Comparison of ENCODE assay signal across 15 cellular contexts in the genomic region with DNA sequence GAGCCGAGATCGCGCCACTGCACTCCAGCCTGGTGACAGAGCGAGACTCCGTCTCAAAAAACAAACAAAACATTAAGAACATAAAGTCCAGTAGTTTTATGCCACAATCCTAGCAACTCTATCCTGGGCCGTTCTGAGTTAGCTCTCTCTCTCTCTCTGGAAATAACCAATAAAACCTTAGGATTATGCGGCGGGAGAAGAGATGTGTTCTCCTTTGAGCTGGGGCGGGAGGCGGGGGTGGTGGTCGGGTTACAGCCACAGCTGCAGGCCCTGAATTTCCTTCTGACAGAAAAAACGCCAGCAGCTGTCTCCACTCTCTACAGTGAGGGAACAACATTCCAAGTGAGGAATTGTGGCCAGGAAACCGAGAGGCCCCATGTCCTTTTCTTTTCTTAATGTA. TPM values are rescaled to one million over a fixed set of nuclear protein-coding genes. Genes with fewer than 3 reads are reported as not detected.
DNase-seq lines count a peak whose midpoint lies in the region; TF ChIP-seq lines count a peak whose summit lies in the region.
"Had no signal": no experiment of that assay in that cellular context is flagged by ENCODE, and none has a peak within 500 bp of the region (broad histone marks: within the 10 kb centered on the region; RNA-seq: fewer than 3 reads in every experiment).

No MANE protein-coding gene starts in this region.

- H3K4me2 ChIP-seq in SK-N-SH, result no peak overlapping the region

- peak overlapping the region; percentile 11 to 41; a peak in 2 of 4 replicates for H3K27ac ChIP-seq in SK-N-SH (ENCODE audit: low read depth in 2 of 2, low read length in 1 of 2)

- no peaks in the 10 kb centered on the region for H3K9me3 Mint-ChIP-seq in osteocyte (ENCODE audit: unreplicated experiment)
- H3K9me3 Mint-ChIP-seq: CD8-positive, alpha-beta T cell had no signal

- peak overlapping the region; percentile 31 for H3K4me3 Mint-ChIP-seq in osteocyte (ENCODE audit: unreplicated experiment)
- H3K4me3 Mint-ChIP-seq: CD8-positive, alpha-beta T cell had no signal

- H3K36me3 ChIP-seq in SK-N-SH (replicated peaks in 1 of 2; ENCODE audit: control insufficient read depth in 1 of 2, insufficient read depth in 2 of 2, low read length in 1 of 2), result no peaks in the 10 kb centered on the region

- H2AFZ ChIP-seq in SK-N-SH (ENCODE audit: low read depth), result no peak overlapping the region

- DNase-seq in EL, result peak; percentile 18
- no peak for DNase-seq in SK-N-SH
- DNase-seq in foreskin fibroblast, result peak; percentile 59 to 82
- no peak for DNase-seq in osteocyte (ENCODE audit: extremely low spot score, unreplicated experiment)
- DNase-seq in NCI-H69 (lab: John Stamatoyannopoulos, UW), result no peak
- DNase-seq in activated CD8-positive, alpha-beta memory T cell treated with anti-CD3 and anti-CD28 coated beads, Interleukin-2, amount 50 U/mL, for 4 hours, result no peak
- no peak for DNase-seq in NCI-H2029 (lab: John Stamatoyannopoulos, UW)
- no peak for DNase-seq in HuH-7.5 (ENCODE audit: low spot score)
- DNase-seq: activated T-cell treated with anti-CD3 and anti-CD28 coated beads, Interleukin-2, amount 50 U/mL, for 48 hours; CD8-positive, alpha-beta T cell; effector CD4-positive, alpha-beta T cell; NCI-H2081; stimulated activated CD4-positive, alpha-beta T cell treated with anti-CD3 and anti-CD28 coated beads, Interleukin-1b, Interleukin-23, amount 100 ng/mL, for 48 hours; T-helper 2 cell had no signal

- TF ChIP-seq CTCF in SK-N-SH (IDR thresholded peaks at IDR 0.05) (no peak), foreskin fibroblast (IDR thresholded peaks at IDR 0.05; ENCODE audit: low read depth, low read length) (no peak), osteocyte (IDR thresholded peaks at IDR 0.05) (no peak)

- H3K4me1 Mint-ChIP-seq in osteocyte (ENCODE audit: unreplicated experiment), result peaks cover 38% of the 10 kb centered on the region

- no peaks in the 10 kb centered on the region for H3K36me3 Mint-ChIP-seq in osteocyte (ENCODE audit: unreplicated experiment)
- H3K36me3 Mint-ChIP-seq: CD8-positive, alpha-beta T cell had no signal

- no peak for TF ChIP-seq EP300 in SK-N-SH (IDR thresholded peaks at IDR 0.05; ENCODE audit: borderline replicate concordance in 1 of 2, low read depth in 1 of 2, low read length in 1 of 2)

- peaks cover 19% of the 10 kb centered on the region for H3F3A ChIP-seq in SK-N-SH (replicated peaks; ENCODE audit: insufficient read depth)

- no peak overlapping the region for H3K4me3 ChIP-seq in SK-N-SH (ENCODE audit: low read depth in 2 of 2, low read length in 1 of 2)
- H3K4me3 ChIP-seq in foreskin fibroblast (ENCODE audit: low read depth in 1 of 2, low read length in 2 of 2), result no peak overlapping the region
- H3K4me3 ChIP-seq: lung had no signal

- TF ChIP-seq RAD21 in SK-N-SH (IDR thresholded peaks at IDR 0.05; ENCODE audit: low read length), result no peak

- no peaks in the 10 kb centered on the region for H3K9me3 ChIP-seq in SK-N-SH

- no peaks in the 10 kb centered on the region for H3K9me2 ChIP-seq in SK-N-SH

- CTCF ChIA-PET in SK-N-SH (lab: Yijun Ruan, JAX), result interaction anchor here (2.3 to 24.7 kb wide), 2 partner anchors 33 to 80 kb away, joined by 7 to 463 read pairs; no protein-coding TSS in a partner anchor

- no peaks in the 10 kb centered on the region for H3K27me3 Mint-ChIP-seq in osteocyte (ENCODE audit: unreplicated experiment)

- POLR2A ChIA-PET in SK-N-SH (lab: Yijun Ruan, JAX), result no interaction called here

- no peaks in the 10 kb centered on the region for H3K27me3 ChIP-seq in SK-N-SH (ENCODE audit: insufficient read depth)

- no peaks in the 10 kb centered on the region for H3K79me2 ChIP-seq in SK-N-SH (ENCODE audit: insufficient read depth)

- 75% methylated on average over 13 of the region's 13 CpGs for WGBS in SK-N-SH (ENCODE audit: low lambda C conversion rate)

- no peaks in the 10 kb centered on the region for H4K20me1 ChIP-seq in SK-N-SH (ENCODE audit: insufficient read depth)

- H3K27ac Mint-ChIP-seq in osteocyte (ENCODE audit: unreplicated experiment), result peak overlapping the region; percentile 89
- H3K27ac Mint-ChIP-seq: CD8-positive, alpha-beta T cell had no signal

- H3K4me1 ChIP-seq in SK-N-SH (ENCODE audit: control insufficient read depth in 1 of 2, insufficient read depth in 2 of 2, low read depth in 1 of 2, low read length in 1 of 2), result peaks cover 4 to 14% of the 10 kb centered on the region in 2 experiments; a peak in 2 of 4 replicates

- no peak overlapping the region for H3K9ac ChIP-seq in SK-N-SH

TF ChIP-seq in SK-N-SH, 30 proteins besides CTCF, POLR2A, EP300 and RAD21:
- TF ChIP-seq POLR2AphosphoS5 (IDR thresholded peaks at IDR 0.05; ENCODE audit: low read depth, low read length) (no peak), PBX3 (IDR thresholded peaks at IDR 0.05) (no peak), CHD2 (IDR thresholded peaks at IDR 0.05; ENCODE audit: low read length, partially characterized antibody) (no peak), TEAD4 (IDR thresholded peaks at IDR 0.05; ENCODE audit: borderline replicate concordance, insufficient read depth) (no peak), RXRA (IDR thresholded peaks at IDR 0.05; ENCODE audit: borderline replicate concordance, low read depth) (no peak), YY1 (IDR thresholded peaks at IDR 0.05; ENCODE audit: low read depth) (no peak), FOXM1 (IDR thresholded peaks at IDR 0.05; ENCODE audit: low read depth) (no peak), RFX5 (IDR thresholded peaks at IDR 0.05; ENCODE audit: low read length) (no peak), RCOR1 (IDR thresholded peaks at IDR 0.05; ENCODE audit: low read length) (no peak)
- TF ChIP-seq, protein P1, sequence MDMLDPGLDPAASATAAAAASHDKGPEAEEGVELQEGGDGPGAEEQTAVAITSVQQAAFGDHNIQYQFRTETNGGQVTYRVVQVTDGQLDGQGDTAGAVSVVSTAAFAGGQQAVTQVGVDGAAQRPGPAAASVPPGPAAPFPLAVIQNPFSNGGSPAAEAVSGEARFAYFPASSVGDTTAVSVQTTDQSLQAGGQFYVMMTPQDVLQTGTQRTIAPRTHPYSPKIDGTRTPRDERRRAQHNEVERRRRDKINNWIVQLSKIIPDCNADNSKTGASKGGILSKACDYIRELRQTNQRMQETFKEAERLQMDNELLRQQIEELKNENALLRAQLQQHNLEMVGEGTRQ (IDR thresholded peaks at IDR 0.05; ENCODE audit: borderline replicate concordance, low read depth, low read length), result no peak
- TF ChIP-seq, protein P2, sequence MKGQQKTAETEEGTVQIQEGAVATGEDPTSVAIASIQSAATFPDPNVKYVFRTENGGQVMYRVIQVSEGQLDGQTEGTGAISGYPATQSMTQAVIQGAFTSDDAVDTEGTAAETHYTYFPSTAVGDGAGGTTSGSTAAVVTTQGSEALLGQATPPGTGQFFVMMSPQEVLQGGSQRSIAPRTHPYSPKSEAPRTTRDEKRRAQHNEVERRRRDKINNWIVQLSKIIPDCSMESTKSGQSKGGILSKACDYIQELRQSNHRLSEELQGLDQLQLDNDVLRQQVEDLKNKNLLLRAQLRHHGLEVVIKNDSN (IDR thresholded peaks at IDR 0.05; ENCODE audit: borderline replicate concordance, low read depth), result no peak
- TF ChIP-seq, protein P3, sequence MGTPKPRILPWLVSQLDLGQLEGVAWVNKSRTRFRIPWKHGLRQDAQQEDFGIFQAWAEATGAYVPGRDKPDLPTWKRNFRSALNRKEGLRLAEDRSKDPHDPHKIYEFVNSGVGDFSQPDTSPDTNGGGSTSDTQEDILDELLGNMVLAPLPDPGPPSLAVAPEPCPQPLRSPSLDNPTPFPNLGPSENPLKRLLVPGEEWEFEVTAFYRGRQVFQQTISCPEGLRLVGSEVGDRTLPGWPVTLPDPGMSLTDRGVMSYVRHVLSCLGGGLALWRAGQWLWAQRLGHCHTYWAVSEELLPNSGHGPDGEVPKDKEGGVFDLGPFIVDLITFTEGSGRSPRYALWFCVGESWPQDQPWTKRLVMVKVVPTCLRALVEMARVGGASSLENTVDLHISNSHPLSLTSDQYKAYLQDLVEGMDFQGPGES (IDR thresholded peaks at IDR 0.05; ENCODE audit: low read depth, low read length), result no peak

RNA-seq across cellular contexts. Expression of gene PNMA8A, which starts 9.0 kb away (rescaled TPM):
- polyA plus RNA-seq in SK-N-SH (2012; rRNA removed), result 10.2 and 13.8 TPM in 2 replicates
- 15.7 and 15.8 TPM in 2 replicates for polyA plus RNA-seq in SK-N-SH (2012; cell fraction: cytosol; rRNA removed)
- 6.8 and 8.5 TPM in 2 replicates for polyA plus RNA-seq in SK-N-SH (2012; cell fraction: nucleus; rRNA removed)
- total RNA-seq in osteocyte, result 10.3 and 10.8 TPM in 2 replicates
- total RNA-seq: CD8-positive, alpha-beta T cell had no signal

RNA-seq across cellular contexts. Expression of gene PNMA8B, which starts 15.3 kb away (rescaled TPM):
- 0.63 and 0.92 TPM in 2 replicates for polyA plus RNA-seq in SK-N-SH (2012; rRNA removed)
- polyA plus RNA-seq in SK-N-SH (2012; cell fraction: cytosol; rRNA removed), result 0.39 and 0.66 TPM in 2 replicates
- 0.66 and 0.74 TPM in 2 replicates for polyA plus RNA-seq in SK-N-SH (2012; cell fraction: nucleus; rRNA removed)
- total RNA-seq in osteocyte, result 2.5 TPM in 2 replicates
- total RNA-seq: CD8-positive, alpha-beta T cell had no signal

RNA-seq across cellular contexts. Expression of gene PNMA8C, which starts 51.7 kb away (rescaled TPM):
- polyA plus RNA-seq in SK-N-SH (2012; rRNA removed), result 1.3 and 1.6 TPM in 2 replicates
- 1.1 and 1.4 TPM in 2 replicates for polyA plus RNA-seq in SK-N-SH (2012; cell fraction: cytosol; rRNA removed)
- polyA plus RNA-seq in SK-N-SH (2012; cell fraction: nucleus; rRNA removed), result 1.6 and 1.8 TPM in 2 replicates
- 0.11 TPM in 1 of 2 replicates, not detected in the other for total RNA-seq in osteocyte

Comparison
In these comparisons a context has a peak if more than half of its experiments do, and no peak if none do; other contexts are left out.
1. DNase-seq: peak in EL (single experiment) and foreskin fibroblast (2 of 2); none in SK-N-SH (single experiment), osteocyte (single experiment), NCI-H69 (single experiment), activated CD8-positive, alpha-beta memory T cell treated with anti-CD3 and anti-CD28 coated beads, Interleukin-2, amount 50 U/mL, for 4 hours (single experiment), NCI-H2029 (single experiment) and HuH-7.5 (single experiment).